Comparison of ENCODE assay signal across 18 cellular contexts in genomic region chr1:226550671-226551041, GRCh38. TPM values are rescaled to one million over a fixed set of nuclear protein-coding genes. Genes with fewer than 3 reads are reported as not detected.
A peak's percentile ranks its signal among the peaks of the same experiment; 100 is the strongest.
DNase-seq lines count a peak whose midpoint lies in the region; ATAC-seq and TF ChIP-seq lines count a peak whose summit lies in the region.
"Had no signal": no experiment of that assay in that cellular context is flagged by ENCODE, and none has a peak within 500 bp of the region (broad histone marks: within the 10 kb centered on the region; RNA-seq: fewer than 3 reads in every experiment).

No MANE protein-coding gene starts in this region.

- peaks cover 6% of the 10 kb centered on the region for H3K27me3 ChIP-seq in CD8-positive, alpha-beta T cell (ENCODE audit: insufficient read depth, low read length)
- H3K27me3 ChIP-seq in PC-9 (ENCODE audit: insufficient read depth, low read depth), result peaks cover 37% of the 10 kb centered on the region
- H3K27me3 ChIP-seq in parathyroid adenoma (ENCODE audit: control insufficient read depth, insufficient read depth, low read length), result no peaks in the 10 kb centered on the region
- H3K27me3 ChIP-seq: body of pancreas had no signal

- intact Hi-C loops in CD8-positive, alpha-beta T cell (cut with DNase I, micrococcal nuclease), result loop anchor here in 1 of 2 experiments (2.0 kb wide), 1 partner anchor 126 kb away; no protein-coding TSS in a partner anchor
- intact Hi-C loops in PC-9 (cut with micrococcal nuclease; ENCODE audit: unreplicated experiment), result no loop called here
- intact Hi-C loops in left colon (cut with DNase I, micrococcal nuclease), result no loop called here

- no TSS peak for BruUV-seq in PC-9 (replicated peaks; lab: Mats Ljungman, UMichigan)

- no peaks in the 10 kb centered on the region for H4K20me1 ChIP-seq in PC-9 (ENCODE audit: insufficient read depth)

- no peaks in the 10 kb centered on the region for H3K9me3 ChIP-seq in CD8-positive, alpha-beta T cell (ENCODE audit: low read length)
- H3K9me3 ChIP-seq in PC-9 (ENCODE audit: insufficient read depth, low read depth) (no peaks in the 10 kb centered on the region), parathyroid adenoma (ENCODE audit: control insufficient read depth, low read length) (no peaks in the 10 kb centered on the region)
- H3K9me3 ChIP-seq: BLaER1, body of pancreas, esophagus muscularis mucosa, left ventricle myocardium inferior, psoas muscle had no signal

- peaks cover 20% of the 10 kb centered on the region for H3K4me1 ChIP-seq in CD8-positive, alpha-beta T cell (ENCODE audit: insufficient read depth, low read length)
- H3K4me1 ChIP-seq in PC-9 (replicated peaks; ENCODE audit: insufficient read depth) (no peaks in the 10 kb centered on the region), parathyroid adenoma (no peaks in the 10 kb centered on the region)

- peaks cover 41% of the 10 kb centered on the region for H3K27me3 Mint-ChIP-seq in CD8-positive, alpha-beta T cell (ENCODE audit: low read depth)
- H3K27me3 Mint-ChIP-seq in activated CD4-positive, alpha-beta memory T cell treated with anti-CD3 and anti-CD28 coated beads, Interleukin-2, amount 10 ng/mL, durations not matched to agents 7 days and 5 days, result peaks cover 84% of the 10 kb centered on the region

- H3K9me2 ChIP-seq in PC-9 (ENCODE audit: insufficient read depth), result no peaks in the 10 kb centered on the region

- DNase-seq in CD8-positive, alpha-beta T cell, result no peak
- no peak for DNase-seq in PC-9
- no peak for DNase-seq in left colon
- no peak for DNase-seq in dedifferentiated amniotic fluid mesenchymal stem cell (ENCODE audit: extremely low spot score)
- DNase-seq in HPDE6-E6E7 (ENCODE audit: extremely low spot score), result no peak
- DNase-seq in activated CD4-positive, alpha-beta memory T cell treated with anti-CD3 and anti-CD28 coated beads, Interleukin-2, amount 10 ng/mL, durations not matched to agents 7 days and 5 days, result no peak
- DNase-seq: activated CD4-positive, CD25-positive, alpha-beta regulatory T cell treated with anti-CD3 and anti-CD28 coated beads, Interleukin-2, amount 50 U/mL, for 72 hours; effector memory CD4-positive, alpha-beta T cell; foreskin melanocyte; SIG-M5 had no signal

- H3K36me3 ChIP-seq in CD8-positive, alpha-beta T cell (ENCODE audit: insufficient read depth, low read length), result no peaks in the 10 kb centered on the region
- H3K36me3 ChIP-seq in PC-9 (ENCODE audit: low read depth) (no peaks in the 10 kb centered on the region), parathyroid adenoma (ENCODE audit: control insufficient read depth, insufficient read depth, low read length) (no peaks in the 10 kb centered on the region)
- H3K36me3 ChIP-seq: BLaER1, esophagus muscularis mucosa, left ventricle myocardium inferior had no signal

- peaks cover 23% of the 10 kb centered on the region for H3K4me1 Mint-ChIP-seq in CD8-positive, alpha-beta T cell (ENCODE audit: low read depth)
- H3K4me1 Mint-ChIP-seq in activated CD4-positive, alpha-beta memory T cell treated with anti-CD3 and anti-CD28 coated beads, Interleukin-2, amount 10 ng/mL, durations not matched to agents 7 days and 5 days, result peaks cover 12% of the 10 kb centered on the region

- H3K27ac Mint-ChIP-seq in CD8-positive, alpha-beta T cell, result no peak overlapping the region
- H3K27ac Mint-ChIP-seq in activated CD4-positive, alpha-beta memory T cell treated with anti-CD3 and anti-CD28 coated beads, Interleukin-2, amount 10 ng/mL, durations not matched to agents 7 days and 5 days, result no peak overlapping the region
- H3K27ac Mint-ChIP-seq: activated CD8-positive, alpha-beta T cell treated with anti-CD3 and anti-CD28 coated beads for 36 hours had no signal

- peak overlapping the region; percentile 81 for H3K4me3 Mint-ChIP-seq in CD8-positive, alpha-beta T cell
- no peak overlapping the region for H3K4me3 Mint-ChIP-seq in activated CD4-positive, alpha-beta memory T cell treated with anti-CD3 and anti-CD28 coated beads, Interleukin-2, amount 10 ng/mL, durations not matched to agents 7 days and 5 days

- H3K27ac ChIP-seq in CD8-positive, alpha-beta T cell (ENCODE audit: low read depth, low read length), result no peak overlapping the region
- H3K27ac ChIP-seq in PC-9, result no peak overlapping the region
- no peak overlapping the region for H3K27ac ChIP-seq in parathyroid adenoma
- H3K27ac ChIP-seq: BLaER1 had no signal

- no peak for TF ChIP-seq CTCF in CD8-positive, alpha-beta T cell (IDR thresholded peaks at IDR 0.05)
- TF ChIP-seq CTCF in PC-9 (conservative IDR thresholded peaks at IDR 0.05) (0 out of 2 replicates have a peak, but pooled peaks have one; percentile 12), parathyroid adenoma (IDR thresholded peaks at IDR 0.05) (no peak)

- no peak overlapping the region for H3K9ac ChIP-seq in parathyroid adenoma
- H3K9ac ChIP-seq: BLaER1 had no signal

- H3K9me3 Mint-ChIP-seq in CD8-positive, alpha-beta T cell, result no peaks in the 10 kb centered on the region
- H3K9me3 Mint-ChIP-seq in activated CD4-positive, alpha-beta memory T cell treated with anti-CD3 and anti-CD28 coated beads, Interleukin-2, amount 10 ng/mL, durations not matched to agents 7 days and 5 days, result no peaks in the 10 kb centered on the region
- H3K9me3 Mint-ChIP-seq: activated CD8-positive, alpha-beta T cell treated with anti-CD3 and anti-CD28 coated beads for 36 hours had no signal

- no peak overlapping the region for H3K4me3 ChIP-seq in CD8-positive, alpha-beta T cell (ENCODE audit: low read depth, low read length)
- H3K4me3 ChIP-seq in PC-9 (no peak overlapping the region), parathyroid adenoma (ENCODE audit: low read depth, low read length) (no peak overlapping the region)
- H3K4me3 ChIP-seq: body of pancreas had no signal

- H3K4me2 ChIP-seq in PC-9 (no peak overlapping the region), parathyroid adenoma (ENCODE audit: low read length) (peak overlapping the region; percentile 81)

- H3K36me3 Mint-ChIP-seq in CD8-positive, alpha-beta T cell, result no peaks in the 10 kb centered on the region
- H3K36me3 Mint-ChIP-seq in activated CD4-positive, alpha-beta memory T cell treated with anti-CD3 and anti-CD28 coated beads, Interleukin-2, amount 10 ng/mL, durations not matched to agents 7 days and 5 days (ENCODE audit: low read depth), result no peaks in the 10 kb centered on the region

- no peaks in the 10 kb centered on the region for H3F3A ChIP-seq in PC-9 (ENCODE audit: insufficient read depth, low read depth)

- ATAC-seq in CD8-positive, alpha-beta T cell, result no peak
- ATAC-seq in left colon (peak; percentile 1), GM19328 (IDR thresholded peaks at IDR 0.05; ENCODE audit: unreplicated experiment) (no peak)

- CTCF ChIA-PET in CD8-positive, alpha-beta T cell (lab: Charles Lee), result interaction anchor here (0.6 to 2.7 kb wide), 11 partner anchors 10 to 143 kb away, joined by 3 to 16 read pairs (median 3); partner anchors contain the start of gene PARP1
- CTCF ChIA-PET in PC-9 (lab: Charles Lee), result interaction anchor here (0.7 kb wide), 1 partner anchor 680 kb away, joined by 4 read pairs; no protein-coding TSS in a partner anchor
- CTCF ChIA-PET in activated CD4-positive, alpha-beta memory T cell treated with anti-CD3 and anti-CD28 coated beads, Interleukin-2, amount 10 ng/mL, durations not matched to agents 7 days and 5 days (lab: Charles Lee), result interaction anchor here (0.7 to 1.3 kb wide), 2 partner anchors 46 to 130 kb away, joined by 3 read pairs; no protein-coding TSS in a partner anchor

- H3K79me2 ChIP-seq in PC-9 (ENCODE audit: low read depth) (no peaks in the 10 kb centered on the region), parathyroid adenoma (no peaks in the 10 kb centered on the region)

- no peak overlapping the region for H2AFZ ChIP-seq in PC-9
- no peak overlapping the region for H2AFZ ChIP-seq in parathyroid adenoma

- POLR2A ChIA-PET in CD8-positive, alpha-beta T cell (lab: Charles Lee), result interaction anchor here (1.0 to 2.4 kb wide), 2 partner anchors 125 to 143 kb away, joined by 4 to 10 read pairs; partner anchors contain the start of gene PARP1
- POLR2A ChIA-PET in PC-9 (lab: Charles Lee; ENCODE audit: unreplicated experiment), result no interaction called here
- POLR2A ChIA-PET in activated CD4-positive, alpha-beta memory T cell treated with anti-CD3 and anti-CD28 coated beads, Interleukin-2, amount 10 ng/mL, durations not matched to agents 7 days and 5 days (lab: Charles Lee), result interaction anchor here (0.7 kb wide), 1 partner anchor 388 kb away, joined by 3 read pairs; no protein-coding TSS in a partner anchor

RNA-seq across cellular contexts. Expression of gene STUM, which starts 2.1 kb away (rescaled TPM):
- total RNA-seq in CD8-positive, alpha-beta T cell, result not detected
- not detected in 2 replicates for total RNA-seq in PC-9 (2021)
- 1 to 10 TPM; 1.4 to 3.9 TPM for total RNA-seq in left colon
- not detected for total RNA-seq in activated CD4-positive, alpha-beta memory T cell treated with anti-CD3 and anti-CD28 coated beads, Interleukin-2, amount 10 ng/mL, durations not matched to agents 7 days and 5 days
- total RNA-seq: activated CD8-positive, alpha-beta T cell treated with anti-CD3 and anti-CD28 coated beads for 36 hours had no signal
